8 cellular contexts compared by ENCODE assay signal in the genomic region with DNA sequence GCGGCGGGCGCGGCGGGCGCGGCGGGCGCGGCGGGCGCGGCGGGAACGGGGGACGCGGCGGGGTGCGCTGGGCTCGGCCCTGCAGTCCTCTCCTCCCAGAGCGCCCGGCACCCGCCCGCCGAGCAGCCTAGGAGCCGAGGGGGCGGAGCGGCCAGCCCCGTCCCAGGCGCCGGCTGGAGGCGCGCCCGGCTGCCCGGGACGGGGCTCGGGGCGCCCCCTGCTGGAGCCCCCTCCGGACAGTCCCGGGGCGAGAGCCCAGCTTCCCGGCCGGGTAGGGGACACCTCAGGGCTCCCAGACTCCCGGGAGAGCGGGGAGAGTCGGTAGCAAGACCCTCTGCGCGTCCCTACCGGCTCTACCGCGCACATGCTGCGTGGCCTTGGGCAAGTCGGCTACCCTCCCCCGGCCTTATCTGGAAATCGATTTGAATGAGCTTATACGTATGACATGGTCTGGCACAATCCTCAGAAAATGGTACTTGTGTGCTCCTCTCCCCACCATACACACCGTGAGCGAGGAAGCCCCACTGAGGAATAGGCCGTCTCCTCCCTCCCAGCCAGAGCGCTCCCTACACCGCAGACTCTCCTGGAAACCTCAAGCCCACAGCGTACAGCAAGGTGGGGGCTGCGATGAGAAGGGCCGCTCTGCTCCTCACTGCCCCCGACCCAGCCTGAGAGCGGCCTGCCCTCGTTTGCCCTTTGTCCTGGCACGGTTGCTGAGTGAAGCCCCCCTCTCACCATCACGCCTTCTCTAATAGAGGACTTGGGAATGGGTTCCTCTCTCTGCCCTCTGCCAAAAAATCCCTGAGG. TPM values are rescaled to one million over a fixed set of nuclear protein-coding genes. Genes with fewer than 3 reads are reported as not detected.
DNase-seq lines count a peak whose midpoint lies in the region; ATAC-seq and TF ChIP-seq lines count a peak whose summit lies in the region.

Gene DAPK2, minus strand, starts transcription at position 139 of the 807 bp plus-strand sequence. CDS start 6,224 bp downstream, outside the sequence.

- H3K27ac ChIP-seq in OCI-LY1 (ENCODE audit: low read depth, low read length, poor library complexity, severe bottlenecking): peak within 1 kb of the TSS; percentile 60

- peak within 1 kb of the TSS; percentile 83 for H3K4me2 ChIP-seq in OCI-LY1 (ENCODE audit: low read length)

- no peaks in the 10 kb centered on the region for H4K20me1 ChIP-seq in OCI-LY1 (ENCODE audit: insufficient read depth, low read length)

- no peaks in the 10 kb centered on the region for H3F3A ChIP-seq in OCI-LY1 (ENCODE audit: insufficient read depth, low read length)

- ATAC-seq in HG02642 (IDR thresholded peaks at IDR 0.05; ENCODE audit: poor library complexity, unreplicated experiment): peak; percentile 64

- H3K9ac ChIP-seq in OCI-LY1 (ENCODE audit: low read length): peak within 1 kb of the TSS; percentile 74

- TF ChIP-seq POLR2A in erythroblast (IDR thresholded peaks at IDR 0.05; ENCODE audit: low read length): no peak

- H3K9me2 ChIP-seq in OCI-LY1 (ENCODE audit: low read depth, low read length): no peaks in the 10 kb centered on the region

- peak; percentile 70 for TF ChIP-seq CTCF in GM12865 (IDR thresholded peaks at IDR 0.05; ENCODE audit: insufficient read depth, low read depth, low read length, missing control alignments)
- peak; percentile 67 for TF ChIP-seq CTCF in OCI-LY1 (IDR thresholded peaks at IDR 0.05; ENCODE audit: low read length)

- DNase-seq in GM12865 (ENCODE audit: low read depth) (peak; percentile 82), activated T-cell treated with anti-CD3 and anti-CD28 coated beads for 4 hours (peak; percentile 52), erythroblast (lab: John Stamatoyannopoulos, UW) (peak; percentile 73 to 86), mucosa of gallbladder (ENCODE audit: low spot score) (peak; percentile 42), NCI-H187 treated with DMSO at 0.1 percent for 48 hours (lab: John Stamatoyannopoulos, UW) (no peak)
- peak; percentile 39 to 41 for DNase-seq in stimulated activated CD8-positive, alpha-beta memory T cell treated with anti-CD3 and anti-CD28 coated beads, Interleukin-4, amount 100 ng/mL, for 1 hour (ENCODE audit: low read depth in 2 of 2, low spot score in 1 of 2)

- H3K4me3 ChIP-seq in GM12865 (ENCODE audit: low read depth, low read length) (peak within 1 kb of the TSS; percentile 66), OCI-LY1 (ENCODE audit: low read depth, low read length, poor library complexity, severe bottlenecking) (peak within 1 kb of the TSS; percentile 73)

- no peaks in the 10 kb centered on the region for H3K9me3 ChIP-seq in OCI-LY1 (ENCODE audit: low read length)

- 0 out of 2 replicates have a peak within 1 kb of the TSS, but pooled peaks have one; percentile 8 for H2AFZ ChIP-seq in OCI-LY1 (ENCODE audit: low read length)

- H3K27me3 ChIP-seq in OCI-LY1 (ENCODE audit: insufficient read depth, low read length): no peaks in the 10 kb centered on the region

- no peaks in the 10 kb centered on the region for H3K79me2 ChIP-seq in OCI-LY1 (ENCODE audit: insufficient read depth, low read length)

- peaks cover 50% of the 10 kb centered on the region for H3K4me1 ChIP-seq in OCI-LY1 (ENCODE audit: insufficient read depth, low read length, severe bottlenecking)

- H3K36me3 ChIP-seq in OCI-LY1 (ENCODE audit: insufficient read depth, low read length): no peaks in the 10 kb centered on the region

RNA-seq across cellular contexts. Expression of gene DAPK2, which starts in this region (rescaled TPM):
- total RNA-seq in mucosa of gallbladder: 5.6 TPM
